8 cellular contexts compared by ENCODE assay signal in genomic region chr1:41811978-41812852, GRCh38.
A peak's percentile ranks its signal among the peaks of the same experiment; 100 is the strongest.
DNase-seq lines count a peak whose midpoint lies in the region; ATAC-seq, FAIRE-seq and TF ChIP-seq lines count a peak whose summit lies in the region.

No MANE protein-coding gene starts in this region.

- intact Hi-C loops in activated T-helper 1 cell treated with anti-CD3 and anti-CD28 coated beads, Interleukin-12 subunit alpha, Interleukin-12 subunit beta, Interleukin-2, Interleukin-4 antibody, amounts not matched to agents 30 ng/mL and 10 ng/mL and 1 ng/mL, durations not matched to agents 14 hours and 24 hours and 36 hours (cut with micrococcal nuclease), result loop anchor here (1.0 kb wide), 2 partner anchors 223 to 238 kb away; no protein-coding TSS in a partner anchor
- intact Hi-C loops in pancreas (cut with DNase I), result no loop called here

- H4K20me1 ChIP-seq in OCI-LY3 (ENCODE audit: insufficient read depth, low read length), result no peaks in the 10 kb centered on the region

- H3K4me3 ChIP-seq in OCI-LY3 (ENCODE audit: low read length) (no peak overlapping the region), pancreas (no peak overlapping the region)

- peak overlapping the region; percentile 38 for H3K27ac Mint-ChIP-seq in activated T-helper 1 cell treated with anti-CD3 and anti-CD28 coated beads, Interleukin-12 subunit alpha, Interleukin-12 subunit beta, Interleukin-2, Interleukin-4 antibody, amounts not matched to agents 30 ng/mL and 10 ng/mL and 1 ng/mL, durations not matched to agents 14 hours and 24 hours and 36 hours

- H3K27me3 ChIP-seq in OCI-LY3 (ENCODE audit: low read depth, low read length) (no peaks in the 10 kb centered on the region), pancreas (no peaks in the 10 kb centered on the region)

- H3K4me1 ChIP-seq in OCI-LY3 (ENCODE audit: low read length) (peaks cover 77% of the 10 kb centered on the region), pancreas (no peaks in the 10 kb centered on the region)

- no peaks in the 10 kb centered on the region for H3K36me3 ChIP-seq in OCI-LY3 (replicated peaks; ENCODE audit: low read depth, low read length)
- no peaks in the 10 kb centered on the region for H3K36me3 ChIP-seq in pancreas

- H3K9me3 ChIP-seq in OCI-LY3 (ENCODE audit: insufficient read depth, low read length), result no peaks in the 10 kb centered on the region
- no peaks in the 10 kb centered on the region for H3K9me3 ChIP-seq in pancreas

- H3K4me3 Mint-ChIP-seq in activated T-helper 1 cell treated with anti-CD3 and anti-CD28 coated beads, Interleukin-12 subunit alpha, Interleukin-12 subunit beta, Interleukin-2, Interleukin-4 antibody, amounts not matched to agents 30 ng/mL and 10 ng/mL and 1 ng/mL, durations not matched to agents 14 hours and 24 hours and 36 hours, result no peak overlapping the region

- H3K27me3 Mint-ChIP-seq in activated T-helper 1 cell treated with anti-CD3 and anti-CD28 coated beads, Interleukin-12 subunit alpha, Interleukin-12 subunit beta, Interleukin-2, Interleukin-4 antibody, amounts not matched to agents 30 ng/mL and 10 ng/mL and 1 ng/mL, durations not matched to agents 14 hours and 24 hours and 36 hours (ENCODE audit: insufficient read depth), result peaks cover 2% of the 10 kb centered on the region

- TF ChIP-seq CTCF in OCI-LY3 (IDR thresholded peaks at IDR 0.05; ENCODE audit: low read depth, low read length), result peak; percentile 64
- peak; percentile 27 to 52 (median 44) for TF ChIP-seq CTCF in pancreas (IDR thresholded peaks at IDR 0.05)

- no peak for FAIRE-seq in pancreas (lab: Jason Lieb, UNC)

- peaks cover 4% of the 10 kb centered on the region for H3K36me3 Mint-ChIP-seq in activated T-helper 1 cell treated with anti-CD3 and anti-CD28 coated beads, Interleukin-12 subunit alpha, Interleukin-12 subunit beta, Interleukin-2, Interleukin-4 antibody, amounts not matched to agents 30 ng/mL and 10 ng/mL and 1 ng/mL, durations not matched to agents 14 hours and 24 hours and 36 hours (ENCODE audit: low read depth)

- peak; percentile 67 to 81 (median 76) for ATAC-seq in pancreas
- no peak for ATAC-seq in HG03460 (IDR thresholded peaks at IDR 0.05; ENCODE audit: unreplicated experiment)

- H3K27ac ChIP-seq in OCI-LY3 (ENCODE audit: low read length), result peak overlapping the region; percentile 100
- no peak overlapping the region for H3K27ac ChIP-seq in pancreas

- WGBS in pancreas, 2 donors, result 60 to 64% methylated on average over 7 of the region's 7 CpGs

- H3K4me1 Mint-ChIP-seq in activated T-helper 1 cell treated with anti-CD3 and anti-CD28 coated beads, Interleukin-12 subunit alpha, Interleukin-12 subunit beta, Interleukin-2, Interleukin-4 antibody, amounts not matched to agents 30 ng/mL and 10 ng/mL and 1 ng/mL, durations not matched to agents 14 hours and 24 hours and 36 hours (ENCODE audit: low read depth), result peaks cover 55% of the 10 kb centered on the region

- no peak overlapping the region for H2AFZ ChIP-seq in OCI-LY3 (ENCODE audit: low read depth, low read length)

- peak; percentile 91 for DNase-seq in DMS53 treated with DMSO at 0.1 percent for 48 hours (lab: John Stamatoyannopoulos, UW; ENCODE audit: unreplicated experiment)
- DNase-seq in Kasumi-1 (lab: John Stamatoyannopoulos, UW), result peak; percentile 62 to 78
- DNase-seq in activated T-helper 1 cell treated with anti-CD3 and anti-CD28 coated beads, Interleukin-12 subunit alpha, Interleukin-12 subunit beta, Interleukin-2, Interleukin-4 antibody, amounts not matched to agents 30 ng/mL and 10 ng/mL and 1 ng/mL, durations not matched to agents 14 hours and 24 hours and 36 hours (ENCODE audit: low spot score), result peak; percentile 57
- DNase-seq in foreskin melanocyte, result peak; percentile 59
- DNase-seq in pancreas, result peak in 4 of 6 donors; percentile 25 to 54 (median 44)
- no peak for DNase-seq in DMS114 treated with DMSO at 0.1 percent for 48 hours (lab: John Stamatoyannopoulos, UW; ENCODE audit: unreplicated experiment)

- no peaks in the 10 kb centered on the region for H3K9me3 Mint-ChIP-seq in activated T-helper 1 cell treated with anti-CD3 and anti-CD28 coated beads, Interleukin-12 subunit alpha, Interleukin-12 subunit beta, Interleukin-2, Interleukin-4 antibody, amounts not matched to agents 30 ng/mL and 10 ng/mL and 1 ng/mL, durations not matched to agents 14 hours and 24 hours and 36 hours

- peak overlapping the region; percentile 64 for H3K9ac ChIP-seq in OCI-LY3 (ENCODE audit: low read length)

- peak overlapping the region; percentile 54 for H3K4me2 ChIP-seq in OCI-LY3 (ENCODE audit: low read length)

- H3K79me2 ChIP-seq in OCI-LY3 (ENCODE audit: low read length), result peaks cover 23% of the 10 kb centered on the region
